In genomic region chr3:13483286-13483685, GRCh38 we compare ENCODE assay signal across 19 cellular contexts.
"Had no signal": no experiment of that assay in that cellular context is flagged by ENCODE, and none has a peak within 500 bp of the region (broad histone marks: within the 10 kb centered on the region; RNA-seq: fewer than 3 reads in every experiment).

No MANE protein-coding gene starts in this region.

- DNase-seq: activated CD4-positive, alpha-beta T cell treated with anti-CD3 and anti-CD28 coated beads, Interleukin-2, amount 50 U/mL, for 4 hours; activated CD8-positive, alpha-beta memory T cell treated with anti-CD3 and anti-CD28 coated beads, Interleukin-2, amount 10 ng/mL, durations not matched to agents 7 days and 5 days; activated gamma-delta T cell; activated T-cell treated with anti-CD3 and anti-CD28 coated beads, Interleukin-2, amount 50 U/mL, for 4 hours; gastrocnemius medialis; kidney glomerular epithelial cell; stimulated activated CD4-positive, alpha-beta T cell treated with anti-CD3 and anti-CD28 coated beads, Interleukin-2, amount 100 ng/mL, for 48 hours; stimulated activated CD8-positive, alpha-beta memory T cell treated with anti-CD3 and anti-CD28 coated beads, Interleukin-4, amount 100 ng/mL, for 48 hours; stimulated activated naive CD8-positive, alpha-beta T cell treated with anti-CD3 and anti-CD28 coated beads, Interleukin-15, Interleukin-2, amounts not matched to agents 100 U/mL and 50 U/mL, for 24 hours; T-helper 2 cell; testis had no signal

- H3K27ac Mint-ChIP-seq: activated CD8-positive, alpha-beta memory T cell treated with anti-CD3 and anti-CD28 coated beads, Interleukin-2, amount 10 ng/mL, durations not matched to agents 7 days and 5 days had no signal

- FAIRE-seq: astrocyte, colon, urothelium cell line had no signal

- H3K36me3 Mint-ChIP-seq: activated CD8-positive, alpha-beta memory T cell treated with anti-CD3 and anti-CD28 coated beads, Interleukin-2, amount 10 ng/mL, durations not matched to agents 7 days and 5 days; naive thymus-derived CD8-positive, alpha-beta T cell had no signal

- H3K27ac ChIP-seq: testis had no signal

- H3K36me3 ChIP-seq: cardiac muscle cell, gastrocnemius medialis had no signal

- H3K4me3 Mint-ChIP-seq: activated CD8-positive, alpha-beta memory T cell treated with anti-CD3 and anti-CD28 coated beads, Interleukin-2, amount 10 ng/mL, durations not matched to agents 7 days and 5 days; activated T-cell treated with anti-CD3 and anti-CD28 coated beads, Interleukin-2, amount 50 U/mL, for 4 hours; naive thymus-derived CD8-positive, alpha-beta T cell had no signal

- H3K9me3 ChIP-seq: gastrocnemius medialis, testis had no signal

- ATAC-seq: activated CD4-positive, CD25-positive, alpha-beta regulatory T cell treated with anti-CD3 and anti-CD28 coated beads, Interleukin-2, amount 50 U/mL, for 24 hours; activated CD8-positive, alpha-beta memory T cell treated with anti-CD3 and anti-CD28 coated beads, Interleukin-2, amount 10 ng/mL, durations not matched to agents 7 days and 5 days; activated T-cell treated with anti-CD3 and anti-CD28 coated beads, Interleukin-2, amount 50 U/mL, for 4 hours; gastrocnemius medialis; naive thymus-derived CD8-positive, alpha-beta T cell; stimulated activated naive CD8-positive, alpha-beta T cell treated with anti-CD3 and anti-CD28 coated beads, Interleukin-15, Interleukin-2, amounts not matched to agents 100 U/mL and 50 U/mL, for 24 hours had no signal

- H3K27me3 Mint-ChIP-seq: naive thymus-derived CD8-positive, alpha-beta T cell had no signal

- H3K4me3 ChIP-seq: cardiac muscle cell, gastrocnemius medialis, hepatocyte, lung, testis had no signal

- H3K4me2 ChIP-seq: hepatocyte had no signal

- H3K27me3 ChIP-seq: cardiac muscle cell, gastrocnemius medialis, hepatocyte, testis had no signal
